In the genomic region with DNA sequence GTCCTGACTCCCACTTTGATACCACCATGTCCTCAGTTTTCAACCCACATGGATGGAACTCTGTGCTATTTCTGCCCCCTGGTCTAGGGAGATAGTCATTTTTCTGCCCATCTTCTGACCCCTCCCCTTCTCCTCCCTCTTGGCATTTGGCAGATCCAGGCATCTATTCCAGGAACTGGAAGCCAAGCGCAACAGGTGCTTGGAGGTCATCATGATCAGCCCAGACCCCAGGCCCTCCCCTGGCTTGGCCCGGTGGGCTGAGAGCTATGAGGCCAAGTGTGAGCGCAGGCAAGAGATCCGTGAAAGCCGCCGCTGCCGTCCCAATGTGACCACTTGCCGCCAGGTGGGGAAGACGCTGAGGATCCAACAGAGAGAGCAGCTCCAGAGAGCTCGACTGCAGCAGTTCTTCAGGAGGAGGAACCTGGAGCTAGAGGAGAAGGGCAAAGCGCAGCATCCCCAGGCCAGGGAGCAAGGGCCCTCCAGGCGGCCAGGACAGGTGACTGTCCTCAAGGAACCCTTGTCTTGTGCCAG, we compare ENCODE assay signal across 21 cellular contexts. TPM values are rescaled to one million over a fixed set of nuclear protein-coding genes. Genes with fewer than 3 reads are reported as not detected.
DNase-seq lines count a peak whose midpoint lies in the region; ATAC-seq, FAIRE-seq and TF ChIP-seq lines count a peak whose summit lies in the region.
"Had no signal": no experiment of that assay in that cellular context is flagged by ENCODE, and none has a peak within 500 bp of the region (broad histone marks: within the 10 kb centered on the region; RNA-seq: fewer than 3 reads in every experiment).

No MANE protein-coding gene starts in this region.

- H3K9me3 Mint-ChIP-seq in activated T-cell treated with anti-CD3 and anti-CD28 coated beads, Interleukin-2, amount 50 U/mL, for 4 hours = no peaks in the 10 kb centered on the region

- H3K4me3 ChIP-seq in Loucy (ENCODE audit: low read length, poor library complexity, severe bottlenecking) (peak overlapping the region; percentile 96), K562 (no peak overlapping the region), osteoblast (ENCODE audit: insufficient read depth, low read length) (no peak overlapping the region), tibial artery (no peak overlapping the region), prostate gland (no peak overlapping the region)
- H3K4me3 ChIP-seq: hepatocyte, lung, thoracic aorta had no signal

- peak overlapping the region; percentile 98 for H3K9ac ChIP-seq in Loucy (ENCODE audit: low read depth, low read length, poor library complexity, severe bottlenecking)
- H3K9ac ChIP-seq in K562 (ENCODE audit: insufficient read depth in 1 of 2, low read depth in 2 of 2, low read length in 2 of 2) = peak overlapping the region in 1 of 2 experiments; percentile 52; a peak in 1 of 4 replicates

- H3K79me2 ChIP-seq in Loucy (ENCODE audit: insufficient read depth, low read length) (peaks cover 50% of the 10 kb centered on the region), K562 (ENCODE audit: control insufficient read depth, insufficient read depth, low read length) (no peaks in the 10 kb centered on the region), osteoblast (ENCODE audit: insufficient read depth, low read length) (no peaks in the 10 kb centered on the region)
- H3K79me2 ChIP-seq: hepatocyte had no signal

- no peak for DNase-seq in activated T-cell treated with anti-CD3 and anti-CD28 coated beads, Interleukin-2, amount 50 U/mL, for 4 hours
- no peak for DNase-seq in activated T-cell treated with anti-CD3 and anti-CD28 coated beads, Interleukin-2, amount 50 U/mL, for 1 hour
- DNase-seq in K562 (ENCODE audit: extremely low read depth in 1 of 4, low spot score in 3 of 4) (no peak), osteoblast (ENCODE audit: insufficient read length, low spot score, missing footprints) (peak; percentile 14), DMS 273 treated with DMSO at 0.1 percent for 48 hours (lab: John Stamatoyannopoulos, UW) (no peak), tibial artery (no peak), prostate gland (ENCODE audit: low spot score) (no peak)
- DNase-seq: brain microvascular endothelial cell, DMS79 treated with DMSO at 0.1 percent for 48 hours, islet precursor cell, NCI-H1417 treated with DMSO at 0.1 percent for 48 hours, NCI-H526 treated with DMSO at 0.1 percent for 48 hours, SHP77 had no signal

- H3K9me3 ChIP-seq in Loucy (ENCODE audit: insufficient read depth, low read depth, low read length) = no peaks in the 10 kb centered on the region
- no peaks in the 10 kb centered on the region for H3K9me3 ChIP-seq in K562 (replicated peaks; ENCODE audit: control insufficient read depth, insufficient read depth, low read depth, low read length)
- H3K9me3 ChIP-seq in osteoblast (ENCODE audit: low read depth, low read length) = no peaks in the 10 kb centered on the region
- no peaks in the 10 kb centered on the region for H3K9me3 ChIP-seq in tibial artery
- H3K9me3 ChIP-seq in prostate gland = no peaks in the 10 kb centered on the region
- H3K9me3 ChIP-seq: thoracic aorta had no signal

- H3F3A ChIP-seq in Loucy (ENCODE audit: low read depth) = peaks cover 14% of the 10 kb centered on the region

- H2AFZ ChIP-seq in Loucy (ENCODE audit: low read length) = no peak overlapping the region
- H2AFZ ChIP-seq in K562 (ENCODE audit: low read depth, low read length) = no peak overlapping the region
- no peak overlapping the region for H2AFZ ChIP-seq in osteoblast (ENCODE audit: low read length)
- H2AFZ ChIP-seq: hepatocyte had no signal

- FAIRE-seq in K562 (lab: Jason Lieb, UNC) = no peak

- peak overlapping the region; percentile 43 for H3K4me3 Mint-ChIP-seq in activated T-cell treated with anti-CD3 and anti-CD28 coated beads, Interleukin-2, amount 50 U/mL, for 4 hours

- no peak for TF ChIP-seq EP300 in K562 (IDR thresholded peaks at IDR 0.05; ENCODE audit: low read length)

- no peak for TF ChIP-seq RAD21 in K562 (CRISPR knock-in tag; conservative IDR thresholded peaks at IDR 0.05 in 1 of 2, IDR thresholded peaks at IDR 0.05 in 1 of 2)

- H3K9me2 ChIP-seq in Loucy (replicated peaks; ENCODE audit: low read depth, low read length) = no peaks in the 10 kb centered on the region

- H4K20me1 ChIP-seq in Loucy (ENCODE audit: insufficient read depth, low read length, poor library complexity, severe bottlenecking) = peaks cover 29% of the 10 kb centered on the region
- H4K20me1 ChIP-seq in K562 (replicated peaks; ENCODE audit: control insufficient read depth, insufficient read depth, low read length) = 0 out of 2 replicates have a peak, but pooled peaks cover 8% of the 10 kb centered on the region
- no peaks in the 10 kb centered on the region for H4K20me1 ChIP-seq in osteoblast (ENCODE audit: insufficient read depth, low read length)

- H3K4me1 ChIP-seq in Loucy (ENCODE audit: insufficient read depth, low read length, poor library complexity, severe bottlenecking) (peaks cover 53% of the 10 kb centered on the region), K562 (replicated peaks in 1 of 2; ENCODE audit: control insufficient read depth in 2 of 2, insufficient read depth in 2 of 2, low read length in 2 of 2) (no peaks in the 10 kb centered on the region), osteoblast (ENCODE audit: insufficient read depth, low read length) (peaks cover 4% of the 10 kb centered on the region), tibial artery (no peaks in the 10 kb centered on the region), prostate gland (replicated peaks) (no peaks in the 10 kb centered on the region)

- H3K4me2 ChIP-seq in Loucy (ENCODE audit: low read depth, low read length, poor library complexity, severe bottlenecking) = peak overlapping the region; percentile 100
- H3K4me2 ChIP-seq in K562 (ENCODE audit: insufficient read depth, low read length) = no peak overlapping the region
- H3K4me2 ChIP-seq in osteoblast (ENCODE audit: insufficient read depth, low read length) = no peak overlapping the region
- H3K4me2 ChIP-seq: hepatocyte had no signal

- ATAC-seq in activated T-cell treated with anti-CD3 and anti-CD28 coated beads, Interleukin-2, amount 50 U/mL, for 4 hours = no peak
- ATAC-seq in K562 = peak; percentile 34
- ATAC-seq: HCT116 had no signal

- intact Hi-C loops in K562 (cut with micrococcal nuclease) (no loop called here), tibial artery (cut with DNase I; ENCODE audit: low total_unique reads) (no loop called here), prostate gland (cut with DNase I) (no loop called here)

- H3K36me3 Mint-ChIP-seq in activated T-cell treated with anti-CD3 and anti-CD28 coated beads, Interleukin-2, amount 50 U/mL, for 4 hours (ENCODE audit: insufficient read depth) = peaks cover 49% of the 10 kb centered on the region

- CTCF ChIA-PET in K562 (lab: Yijun Ruan, JAX; ENCODE audit: low intra/inter-chr PET ratio) = no interaction called here

- H3K36me3 ChIP-seq in Loucy (ENCODE audit: insufficient read depth, low read length) (peaks cover 31% of the 10 kb centered on the region; the same call in 1 of the 2 replicates), K562 (ENCODE audit: control insufficient read depth, insufficient read depth, low read length) (no peaks in the 10 kb centered on the region), osteoblast (ENCODE audit: insufficient read depth, low read length) (no peaks in the 10 kb centered on the region), tibial artery (no peaks in the 10 kb centered on the region), prostate gland (no peaks in the 10 kb centered on the region)
- H3K36me3 ChIP-seq: brain microvascular endothelial cell, thoracic aorta had no signal

- POLR2A ChIA-PET in K562 (lab: Yijun Ruan, JAX) = interaction anchor here (0.8 to 1.5 kb wide), 3 partner anchors 13 to 23 kb away, joined by 3 to 6 read pairs (median 3); no protein-coding TSS in a partner anchor

- H3K27ac ChIP-seq in K562 (ENCODE audit: extremely low read depth, low read depth, low read length) (no peak overlapping the region), osteoblast (ENCODE audit: low read depth, low read length) (no peak overlapping the region), tibial artery (no peak overlapping the region), prostate gland (no peak overlapping the region)
- H3K27ac ChIP-seq: brain microvascular endothelial cell, hepatocyte, thoracic aorta, VCaP had no signal

- TF ChIP-seq CTCF in Loucy (conservative IDR thresholded peaks at IDR 0.05; ENCODE audit: low read length) = no peak
- no peak for TF ChIP-seq CTCF in K562 (IDR thresholded peaks at IDR 0.05 in 2 of 3, conservative IDR thresholded peaks at IDR 0.05 in 1 of 3; ENCODE audit: insufficient read depth in 2 of 3, low read depth in 1 of 3, low read length in 3 of 3)
- no peak for TF ChIP-seq CTCF in osteoblast (IDR thresholded peaks at IDR 0.05; ENCODE audit: extremely low read depth, low read depth, low read length)
- TF ChIP-seq CTCF in tibial artery (IDR thresholded peaks at IDR 0.05) = no peak
- TF ChIP-seq CTCF in prostate gland (IDR thresholded peaks at IDR 0.05) = no peak

- H3K27me3 ChIP-seq in Loucy (ENCODE audit: insufficient read depth, low read length, poor library complexity, severe bottlenecking) = no peaks in the 10 kb centered on the region
- H3K27me3 ChIP-seq in K562 (ENCODE audit: control insufficient read depth in 2 of 2, insufficient read depth in 2 of 2, low read length in 2 of 2) = peaks cover 23 to 45% of the 10 kb centered on the region in 2 experiments
- H3K27me3 ChIP-seq in osteoblast (ENCODE audit: insufficient read depth, low read length) = no peaks in the 10 kb centered on the region
- H3K27me3 ChIP-seq in tibial artery = no peaks in the 10 kb centered on the region
- H3K27me3 ChIP-seq in prostate gland (replicated peaks; ENCODE audit: insufficient read depth) = no peaks in the 10 kb centered on the region
- H3K27me3 ChIP-seq: brain microvascular endothelial cell had no signal

- no TSS peak for BruUV-seq in K562 (replicated peaks; lab: Mats Ljungman, UMichigan)

- no peaks in the 10 kb centered on the region for H3K27me3 Mint-ChIP-seq in activated T-cell treated with anti-CD3 and anti-CD28 coated beads, Interleukin-2, amount 50 U/mL, for 4 hours (ENCODE audit: low read depth)

- TF ChIP-seq POLR2A in K562 (conservative IDR thresholded peaks at IDR 0.05) = no peak
- no peak for TF ChIP-seq POLR2A in prostate gland (IDR thresholded peaks at IDR 0.05)

- peaks cover 89% of the 10 kb centered on the region for H3K4me1 Mint-ChIP-seq in activated T-cell treated with anti-CD3 and anti-CD28 coated beads, Interleukin-2, amount 50 U/mL, for 4 hours (ENCODE audit: low read depth)

- in situ Hi-C loops in K562 (cut with MboI) = no loop called here

- WGBS in K562 (ENCODE audit: insufficient coverage, low coverage, missing lambda C conversion rate) = under 1% methylated on average over 12 of the region's 12 CpGs
- WGBS in prostate gland = 91% methylated on average over 12 of the region's 12 CpGs

- no peaks in the 10 kb centered on the region for H3K9me1 ChIP-seq in K562 (ENCODE audit: control insufficient read depth, insufficient read depth, low read length)

RNA-seq across cellular contexts. Expression of a gene that starts 4.0 kb away (rescaled TPM):
- 100 to 1,000 TPM in 1 of 3 donors, 10 to 100 TPM in 2; 59.0 to 109 (median 85.2) TPM for total RNA-seq in activated T-cell treated with anti-CD3 and anti-CD28 coated beads, Interleukin-2, amount 50 U/mL, for 4 hours
- not detected in 2 replicates for total RNA-seq in K562 (2011; cell fraction: chromatin; rRNA removed; ENCODE audit: low replicate concordance)
- not detected in 2 replicates for total RNA-seq in K562 (2011; cell fraction: nucleolus; rRNA removed)
- 0.15 TPM in 1 of 2 replicates, not detected in the other for total RNA-seq in K562 (2011; cell fraction: nucleoplasm; rRNA removed)
- 1.1 TPM in 1 of 2 replicates, not detected in the other for total RNA-seq in K562 (2014; rRNA removed)
- 0.15 and 0.26 TPM in 2 replicates for total RNA-seq in K562 (2014; rRNA removed; fragmentation: Illumina TruSeq; extraction: Trizol)
- total RNA-seq in K562 (2015; rRNA removed; fragmentation: Illumina TruSeq; extraction: Trizol) = 0.34 and 0.36 TPM in 2 replicates
- total RNA-seq in K562 (2021) = 0.56 and 0.80 TPM in 2 replicates
- polyA plus RNA-seq in K562 (2011; rRNA removed) = 0.06 and 0.12 TPM in 2 replicates
- not detected in 2 replicates for polyA plus RNA-seq in K562 (2011; cell fraction: cytosol; rRNA removed)
- polyA plus RNA-seq in K562 (2011; cell fraction: nucleus; rRNA removed) = not detected in 2 replicates
- 0.56 and 1.1 TPM in 2 replicates for polyA plus RNA-seq in K562 (2012)
- polyA plus RNA-seq in K562 (2014; fragmentation: Illumina TruSeq; extraction: Trizol) = 0.31 TPM in 1 of 2 replicates, not detected in the other
- polyA plus RNA-seq in K562 (2014; fragmentation: Nextera tagmentation; extraction: Ambion mirVana) = under 1 TPM; 0.21 to 0.45 TPM
- 0.29 and 0.57 TPM in 2 replicates for polyA plus RNA-seq in K562 (2014; rRNA removed)
- polyA minus RNA-seq in K562 (2011; rRNA and poly(A)+ RNA removed) = not detected in 2 replicates
- not detected in 2 replicates for polyA minus RNA-seq in K562 (2011; cell fraction: cytosol; rRNA and poly(A)+ RNA removed)
- not detected in 2 replicates for polyA minus RNA-seq in K562 (2011; cell fraction: nucleus; rRNA and poly(A)+ RNA removed)
- total RNA-seq in osteoblast = not detected in 2 replicates
- total RNA-seq in prostate gland = 1 to 10 TPM in 1 of 2 donors, under 1 TPM in 1; 0.73 to 1.6 TPM
- total RNA-seq: fibroblast of villous mesenchyme, M059J had no signal

RNA-seq across cellular contexts. Expression of a gene that starts 24.5 kb away (rescaled TPM):
- 1 to 10 TPM; 1.6 to 2.1 (median 1.7) TPM for total RNA-seq in activated T-cell treated with anti-CD3 and anti-CD28 coated beads, Interleukin-2, amount 50 U/mL, for 4 hours
- total RNA-seq in K562 (2011; cell fraction: chromatin; rRNA removed; ENCODE audit: low replicate concordance) = 5.3 and 6.8 TPM in 2 replicates
- 5.9 and 6.8 TPM in 2 replicates for total RNA-seq in K562 (2011; cell fraction: nucleolus; rRNA removed)
- 7.3 and 8.0 TPM in 2 replicates for total RNA-seq in K562 (2011; cell fraction: nucleoplasm; rRNA removed)
- 4.0 and 4.3 TPM in 2 replicates for total RNA-seq in K562 (2014; rRNA removed)
- 5.7 and 6.5 TPM in 2 replicates for total RNA-seq in K562 (2014; rRNA removed; fragmentation: Illumina TruSeq; extraction: Trizol)
- 5.7 and 6.5 TPM in 2 replicates for total RNA-seq in K562 (2015; rRNA removed; fragmentation: Illumina TruSeq; extraction: Trizol)
- total RNA-seq in K562 (2021) = 4.7 and 4.9 TPM in 2 replicates
- 5.8 and 7.4 TPM in 2 replicates for polyA plus RNA-seq in K562 (2011; rRNA removed)
- polyA plus RNA-seq in K562 (2011; cell fraction: cytosol; rRNA removed) = 4.4 and 4.9 TPM in 2 replicates
- 3.7 and 4.5 TPM in 2 replicates for polyA plus RNA-seq in K562 (2011; cell fraction: nucleus; rRNA removed)
- polyA plus RNA-seq in K562 (2012) = 3.2 and 3.4 TPM in 2 replicates
- polyA plus RNA-seq in K562 (2014; fragmentation: Illumina TruSeq; extraction: Trizol) = 5.3 and 5.7 TPM in 2 replicates
- 1 to 10 TPM; 5.7 to 7.6 TPM for polyA plus RNA-seq in K562 (2014; fragmentation: Nextera tagmentation; extraction: Ambion mirVana)
- 4.0 and 4.9 TPM in 2 replicates for polyA plus RNA-seq in K562 (2014; rRNA removed)
- polyA minus RNA-seq in K562 (2011; rRNA and poly(A)+ RNA removed) = 10.9 and 11.2 TPM in 2 replicates
- polyA minus RNA-seq in K562 (2011; cell fraction: cytosol; rRNA and poly(A)+ RNA removed) = 2.0 and 4.0 TPM in 2 replicates
- 8.6 and 17.5 TPM in 2 replicates for polyA minus RNA-seq in K562 (2011; cell fraction: nucleus; rRNA and poly(A)+ RNA removed)
- total RNA-seq in osteoblast = 2.5 and 3.5 TPM in 2 replicates
- 1 to 10 TPM; 5.0 to 6.8 TPM for total RNA-seq in prostate gland

RNA-seq across cellular contexts. Expression of a gene that starts 46.0 kb away (rescaled TPM):
- under 1 TPM; 0.11 to 0.15 (median 0.13) TPM for total RNA-seq in activated T-cell treated with anti-CD3 and anti-CD28 coated beads, Interleukin-2, amount 50 U/mL, for 4 hours
- total RNA-seq in K562 (2011; cell fraction: chromatin; rRNA removed; ENCODE audit: low replicate concordance) = 0.63 and 1.3 TPM in 2 replicates
- total RNA-seq in K562 (2011; cell fraction: nucleolus; rRNA removed) = 0.33 and 0.53 TPM in 2 replicates
- total RNA-seq in K562 (2011; cell fraction: nucleoplasm; rRNA removed) = 0.53 and 0.88 TPM in 2 replicates
- total RNA-seq in K562 (2014; rRNA removed) = 0.32 and 0.37 TPM in 2 replicates
- 0.22 and 0.25 TPM in 2 replicates for total RNA-seq in K562 (2014; rRNA removed; fragmentation: Illumina TruSeq; extraction: Trizol)
- total RNA-seq in K562 (2015; rRNA removed; fragmentation: Illumina TruSeq; extraction: Trizol) = 0.08 and 0.11 TPM in 2 replicates
- total RNA-seq in K562 (2021) = 0.20 and 0.29 TPM in 2 replicates
- polyA plus RNA-seq in K562 (2011; rRNA removed) = 0.64 and 0.65 TPM in 2 replicates
- polyA plus RNA-seq in K562 (2011; cell fraction: cytosol; rRNA removed) = 0.50 and 0.51 TPM in 2 replicates
- polyA plus RNA-seq in K562 (2011; cell fraction: nucleus; rRNA removed) = 0.35 and 0.57 TPM in 2 replicates
- polyA plus RNA-seq in K562 (2012) = 0.21 and 0.80 TPM in 2 replicates
- 0.10 and 0.15 TPM in 2 replicates for polyA plus RNA-seq in K562 (2014; fragmentation: Illumina TruSeq; extraction: Trizol)
- polyA plus RNA-seq in K562 (2014; fragmentation: Nextera tagmentation; extraction: Ambion mirVana) = under 1 TPM; 0.04 to 0.17 TPM
- 0.03 and 0.11 TPM in 2 replicates for polyA plus RNA-seq in K562 (2014; rRNA removed)
- 0.57 and 0.84 TPM in 2 replicates for polyA minus RNA-seq in K562 (2011; rRNA and poly(A)+ RNA removed)
- 0.36 and 0.76 TPM in 2 replicates for polyA minus RNA-seq in K562 (2011; cell fraction: cytosol; rRNA and poly(A)+ RNA removed)
- polyA minus RNA-seq in K562 (2011; cell fraction: nucleus; rRNA and poly(A)+ RNA removed) = 0.13 and 0.56 TPM in 2 replicates
- total RNA-seq in osteoblast = under 0.01 and 0.72 TPM in 2 replicates
- total RNA-seq in prostate gland = 100 to 1,000 TPM in 1 of 2 donors, 10 to 100 TPM in 1; 59.8 to 118 TPM

RNA-seq across cellular contexts. Expression of a gene that starts 55.2 kb away (rescaled TPM):
- 1 to 10 TPM; 2.6 to 8.7 (median 2.7) TPM for total RNA-seq in activated T-cell treated with anti-CD3 and anti-CD28 coated beads, Interleukin-2, amount 50 U/mL, for 4 hours
- total RNA-seq in K562 (2011; cell fraction: chromatin; rRNA removed; ENCODE audit: low replicate concordance) = not detected in 2 replicates
- not detected in 2 replicates for total RNA-seq in K562 (2011; cell fraction: nucleolus; rRNA removed)
- total RNA-seq in K562 (2011; cell fraction: nucleoplasm; rRNA removed) = not detected in 2 replicates
- total RNA-seq in K562 (2014; rRNA removed) (not detected in 2 replicates), K562 (2014; rRNA removed; fragmentation: Illumina TruSeq; extraction: Trizol) (not detected in 2 replicates), K562 (2015; rRNA removed; fragmentation: Illumina TruSeq; extraction: Trizol) (not detected in 2 replicates), K562 (2021) (0.16 TPM in 1 of 2 replicates, not detected in the other), osteoblast (0.88 and 1.8 TPM in 2 replicates), prostate gland (10 to 100 TPM in 1 of 2 donors, 1 to 10 TPM in 1; 9.3 to 29.1 TPM)
- polyA plus RNA-seq in K562 (2011; rRNA removed) (not detected in 2 replicates), K562 (2014; fragmentation: Illumina TruSeq; extraction: Trizol) (not detected in 2 replicates), K562 (2014; fragmentation: Nextera tagmentation; extraction: Ambion mirVana) (under 1 TPM in 1 of 2 experiments, not detected in 1; 0.04 TPM), K562 (2014; rRNA removed) (not detected in 2 replicates)
- polyA plus RNA-seq in K562 (2011; cell fraction: cytosol; rRNA removed) = not detected in 2 replicates
- not detected in 2 replicates for polyA plus RNA-seq in K562 (2011; cell fraction: nucleus; rRNA removed)
- 0.17 and 2.6 TPM in 2 replicates for polyA plus RNA-seq in K562 (2012)
- not detected in 2 replicates for polyA minus RNA-seq in K562 (2011; rRNA and poly(A)+ RNA removed)
- polyA minus RNA-seq in K562 (2011; cell fraction: cytosol; rRNA and poly(A)+ RNA removed) = not detected in 2 replicates
- polyA minus RNA-seq in K562 (2011; cell fraction: nucleus; rRNA and poly(A)+ RNA removed) = not detected in 2 replicates
- polyA plus RNA-seq: hepatocyte had no signal

Comparison
In these comparisons a context has a peak if more than half of its experiments do, and no peak if none do; other contexts are left out.
1. RNA of a gene that starts 4.0 kb away (total RNA-seq): 59.0 to 109 TPM in activated T-cell treated with anti-CD3 and anti-CD28 coated beads, Interleukin-2, amount 50 U/mL, for 4 hours; 0.73 to 1.6 TPM in prostate gland, 0.15 to 1.1 TPM in K562 and not detected in osteoblast; every median in the first group is over 10 times any median in the second.
2. RNA of a gene that starts 46.0 kb away (total RNA-seq): 59.8 to 118 TPM in prostate gland; under 0.01 to 0.72 TPM in osteoblast, 0.08 to 1.3 TPM in K562 and 0.11 to 0.15 TPM in activated T-cell treated with anti-CD3 and anti-CD28 coated beads, Interleukin-2, amount 50 U/mL, for 4 hours; every median in the first group is over 10 times any median in the second.